2 cellular contexts compared by ENCODE assay signal in the genomic region with DNA sequence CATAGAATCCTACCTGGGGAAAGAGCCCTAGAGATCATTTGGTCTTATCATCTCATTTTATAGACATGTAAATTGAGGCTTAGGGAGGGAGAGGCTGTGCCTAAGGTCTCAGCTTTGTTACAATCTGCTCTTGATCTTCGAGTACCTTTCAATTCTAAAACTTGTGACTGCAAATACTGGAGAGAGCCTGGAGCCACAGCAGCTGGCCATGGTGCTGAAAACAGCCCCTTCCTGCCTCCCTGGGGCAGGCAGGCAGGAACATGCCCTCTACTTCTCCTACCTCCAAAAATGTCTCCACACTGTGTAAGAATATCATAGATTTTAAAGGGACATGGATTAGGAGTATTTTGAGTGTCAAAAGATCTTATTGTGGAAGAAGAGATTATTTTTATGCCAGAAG.
A peak's percentile ranks its signal among the peaks of the same experiment; 100 is the strongest.
TF ChIP-seq lines count a peak whose summit lies in the region.

No MANE protein-coding gene starts in this region.

TF ChIP-seq in HEK293T, 16 proteins besides CTCF, POLR2A, EP300 and RAD21 (continued from another document):
- TF ChIP-seq HDGF (IDR thresholded peaks at IDR 0.05; ENCODE audit: borderline replicate concordance) (no peak), FOXK2 (IDR thresholded peaks at IDR 0.05) (no peak), FOXA1 (IDR thresholded peaks at IDR 0.05) (no peak), TARDBP (IDR thresholded peaks at IDR 0.05) (no peak)

TF ChIP-seq in WTC11, 78 proteins besides CTCF, POLR2A, EP300 and RAD21 (continued from another document and continues in another):
- TF ChIP-seq, protein P1, sequence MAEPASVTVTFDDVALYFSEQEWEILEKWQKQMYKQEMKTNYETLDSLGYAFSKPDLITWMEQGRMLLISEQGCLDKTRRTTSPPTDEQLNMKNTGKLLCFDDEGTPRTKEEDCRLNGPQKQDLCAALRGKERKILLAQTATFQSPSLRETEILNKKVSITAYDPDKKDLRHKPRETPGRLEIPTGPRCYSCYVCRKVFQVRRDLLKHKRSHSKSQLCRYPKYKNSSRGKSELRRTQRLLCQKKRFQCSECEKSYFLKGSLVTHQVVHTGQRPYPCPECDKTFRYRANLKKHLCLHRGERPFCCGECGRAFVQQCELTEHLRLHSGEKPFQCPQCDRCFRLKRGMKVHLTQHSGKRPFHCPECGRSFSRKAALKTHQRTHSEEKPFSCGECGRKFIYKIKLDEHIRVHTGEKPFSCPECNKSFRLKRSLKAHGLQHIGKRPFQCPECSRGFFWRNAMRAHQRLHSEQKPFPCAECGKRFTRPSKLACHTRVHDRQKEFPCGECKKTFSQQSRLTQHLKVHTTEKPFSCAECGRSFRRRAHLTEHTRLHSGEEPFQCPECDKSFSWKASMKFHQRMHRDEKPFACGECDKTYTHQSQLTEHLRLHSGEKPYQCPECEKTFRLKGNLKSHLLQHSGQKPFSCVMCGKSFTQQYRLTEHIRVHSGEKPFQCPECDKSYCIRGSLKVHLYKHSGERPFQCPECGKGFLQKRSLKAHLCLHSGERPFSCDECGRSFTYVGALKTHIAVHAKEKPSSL (CRISPR knock-in tag; conservative IDR thresholded peaks at IDR 0.05): no peak
- TF ChIP-seq, protein P2, sequence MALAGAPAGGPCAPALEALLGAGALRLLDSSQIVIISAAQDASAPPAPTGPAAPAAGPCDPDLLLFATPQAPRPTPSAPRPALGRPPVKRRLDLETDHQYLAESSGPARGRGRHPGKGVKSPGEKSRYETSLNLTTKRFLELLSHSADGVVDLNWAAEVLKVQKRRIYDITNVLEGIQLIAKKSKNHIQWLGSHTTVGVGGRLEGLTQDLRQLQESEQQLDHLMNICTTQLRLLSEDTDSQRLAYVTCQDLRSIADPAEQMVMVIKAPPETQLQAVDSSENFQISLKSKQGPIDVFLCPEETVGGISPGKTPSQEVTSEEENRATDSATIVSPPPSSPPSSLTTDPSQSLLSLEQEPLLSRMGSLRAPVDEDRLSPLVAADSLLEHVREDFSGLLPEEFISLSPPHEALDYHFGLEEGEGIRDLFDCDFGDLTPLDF (CRISPR knock-in tag; IDR thresholded peaks at IDR 0.05): no peak
- no peak for TF ChIP-seq JAZF1 (CRISPR knock-in tag; IDR thresholded peaks at IDR 0.05)
- TF ChIP-seq ZBTB21 (CRISPR knock-in tag; IDR thresholded peaks at IDR 0.05; ENCODE audit: borderline replicate concordance): peak; percentile 28; the same call in 1 of the 2 replicates
- TF ChIP-seq ETV6 (CRISPR knock-in tag; IDR thresholded peaks at IDR 0.05): peak; percentile 17; the same call in 1 of the 2 replicates
- 0 out of 2 replicates have a peak, but pooled peaks have one; percentile 50 for TF ChIP-seq JUN (CRISPR knock-in tag; IDR thresholded peaks at IDR 0.05)
- TF ChIP-seq, protein P3, sequence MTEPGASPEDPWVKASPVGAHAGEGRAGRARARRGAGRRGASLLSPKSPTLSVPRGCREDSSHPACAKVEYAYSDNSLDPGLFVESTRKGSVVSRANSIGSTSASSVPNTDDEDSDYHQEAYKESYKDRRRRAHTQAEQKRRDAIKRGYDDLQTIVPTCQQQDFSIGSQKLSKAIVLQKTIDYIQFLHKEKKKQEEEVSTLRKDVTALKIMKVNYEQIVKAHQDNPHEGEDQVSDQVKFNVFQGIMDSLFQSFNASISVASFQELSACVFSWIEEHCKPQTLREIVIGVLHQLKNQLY (CRISPR knock-in tag; IDR thresholded peaks at IDR 0.05): no peak
- no peak for TF ChIP-seq IRF2 (CRISPR knock-in tag; IDR thresholded peaks at IDR 0.05; ENCODE audit: borderline replicate concordance, low read depth)
- TF ChIP-seq, protein P4, sequence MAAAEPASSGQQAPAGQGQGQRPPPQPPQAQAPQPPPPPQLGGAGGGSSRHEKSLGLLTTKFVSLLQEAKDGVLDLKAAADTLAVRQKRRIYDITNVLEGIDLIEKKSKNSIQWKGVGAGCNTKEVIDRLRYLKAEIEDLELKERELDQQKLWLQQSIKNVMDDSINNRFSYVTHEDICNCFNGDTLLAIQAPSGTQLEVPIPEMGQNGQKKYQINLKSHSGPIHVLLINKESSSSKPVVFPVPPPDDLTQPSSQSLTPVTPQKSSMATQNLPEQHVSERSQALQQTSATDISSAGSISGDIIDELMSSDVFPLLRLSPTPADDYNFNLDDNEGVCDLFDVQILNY (CRISPR knock-in tag; IDR thresholded peaks at IDR 0.05): no peak
- TF ChIP-seq SMAD3 (CRISPR knock-in tag; IDR thresholded peaks at IDR 0.05; ENCODE audit: borderline replicate concordance): 0 out of 2 replicates have a peak, but pooled peaks have one; percentile 65
- 0 out of 2 replicates have a peak, but pooled peaks have one; percentile 37 for TF ChIP-seq ZNF232 (CRISPR knock-in tag; IDR thresholded peaks at IDR 0.05)
- TF ChIP-seq GTF2I (CRISPR knock-in tag; conservative IDR thresholded peaks at IDR 0.05): no peak
- TF ChIP-seq, protein P5, sequence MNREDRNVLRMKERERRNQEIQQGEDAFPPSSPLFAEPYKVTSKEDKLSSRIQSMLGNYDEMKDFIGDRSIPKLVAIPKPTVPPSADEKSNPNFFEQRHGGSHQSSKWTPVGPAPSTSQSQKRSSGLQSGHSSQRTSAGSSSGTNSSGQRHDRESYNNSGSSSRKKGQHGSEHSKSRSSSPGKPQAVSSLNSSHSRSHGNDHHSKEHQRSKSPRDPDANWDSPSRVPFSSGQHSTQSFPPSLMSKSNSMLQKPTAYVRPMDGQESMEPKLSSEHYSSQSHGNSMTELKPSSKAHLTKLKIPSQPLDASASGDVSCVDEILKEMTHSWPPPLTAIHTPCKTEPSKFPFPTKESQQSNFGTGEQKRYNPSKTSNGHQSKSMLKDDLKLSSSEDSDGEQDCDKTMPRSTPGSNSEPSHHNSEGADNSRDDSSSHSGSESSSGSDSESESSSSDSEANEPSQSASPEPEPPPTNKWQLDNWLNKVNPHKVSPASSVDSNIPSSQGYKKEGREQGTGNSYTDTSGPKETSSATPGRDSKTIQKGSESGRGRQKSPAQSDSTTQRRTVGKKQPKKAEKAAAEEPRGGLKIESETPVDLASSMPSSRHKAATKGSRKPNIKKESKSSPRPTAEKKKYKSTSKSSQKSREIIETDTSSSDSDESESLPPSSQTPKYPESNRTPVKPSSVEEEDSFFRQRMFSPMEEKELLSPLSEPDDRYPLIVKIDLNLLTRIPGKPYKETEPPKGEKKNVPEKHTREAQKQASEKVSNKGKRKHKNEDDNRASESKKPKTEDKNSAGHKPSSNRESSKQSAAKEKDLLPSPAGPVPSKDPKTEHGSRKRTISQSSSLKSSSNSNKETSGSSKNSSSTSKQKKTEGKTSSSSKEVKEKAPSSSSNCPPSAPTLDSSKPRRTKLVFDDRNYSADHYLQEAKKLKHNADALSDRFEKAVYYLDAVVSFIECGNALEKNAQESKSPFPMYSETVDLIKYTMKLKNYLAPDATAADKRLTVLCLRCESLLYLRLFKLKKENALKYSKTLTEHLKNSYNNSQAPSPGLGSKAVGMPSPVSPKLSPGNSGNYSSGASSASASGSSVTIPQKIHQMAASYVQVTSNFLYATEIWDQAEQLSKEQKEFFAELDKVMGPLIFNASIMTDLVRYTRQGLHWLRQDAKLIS (CRISPR knock-in tag; IDR thresholded peaks at IDR 0.05; ENCODE audit: borderline replicate concordance): no peak
- no peak for TF ChIP-seq NFYB (CRISPR knock-in tag; conservative IDR thresholded peaks at IDR 0.05; ENCODE audit: low read depth)
- TF ChIP-seq, protein P6, sequence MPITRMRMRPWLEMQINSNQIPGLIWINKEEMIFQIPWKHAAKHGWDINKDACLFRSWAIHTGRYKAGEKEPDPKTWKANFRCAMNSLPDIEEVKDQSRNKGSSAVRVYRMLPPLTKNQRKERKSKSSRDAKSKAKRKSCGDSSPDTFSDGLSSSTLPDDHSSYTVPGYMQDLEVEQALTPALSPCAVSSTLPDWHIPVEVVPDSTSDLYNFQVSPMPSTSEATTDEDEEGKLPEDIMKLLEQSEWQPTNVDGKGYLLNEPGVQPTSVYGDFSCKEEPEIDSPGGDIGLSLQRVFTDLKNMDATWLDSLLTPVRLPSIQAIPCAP (CRISPR knock-in tag; IDR thresholded peaks at IDR 0.05): no peak
- no peak for TF ChIP-seq CREB1 (CRISPR knock-in tag; IDR thresholded peaks at IDR 0.05)
- TF ChIP-seq, protein P7, sequence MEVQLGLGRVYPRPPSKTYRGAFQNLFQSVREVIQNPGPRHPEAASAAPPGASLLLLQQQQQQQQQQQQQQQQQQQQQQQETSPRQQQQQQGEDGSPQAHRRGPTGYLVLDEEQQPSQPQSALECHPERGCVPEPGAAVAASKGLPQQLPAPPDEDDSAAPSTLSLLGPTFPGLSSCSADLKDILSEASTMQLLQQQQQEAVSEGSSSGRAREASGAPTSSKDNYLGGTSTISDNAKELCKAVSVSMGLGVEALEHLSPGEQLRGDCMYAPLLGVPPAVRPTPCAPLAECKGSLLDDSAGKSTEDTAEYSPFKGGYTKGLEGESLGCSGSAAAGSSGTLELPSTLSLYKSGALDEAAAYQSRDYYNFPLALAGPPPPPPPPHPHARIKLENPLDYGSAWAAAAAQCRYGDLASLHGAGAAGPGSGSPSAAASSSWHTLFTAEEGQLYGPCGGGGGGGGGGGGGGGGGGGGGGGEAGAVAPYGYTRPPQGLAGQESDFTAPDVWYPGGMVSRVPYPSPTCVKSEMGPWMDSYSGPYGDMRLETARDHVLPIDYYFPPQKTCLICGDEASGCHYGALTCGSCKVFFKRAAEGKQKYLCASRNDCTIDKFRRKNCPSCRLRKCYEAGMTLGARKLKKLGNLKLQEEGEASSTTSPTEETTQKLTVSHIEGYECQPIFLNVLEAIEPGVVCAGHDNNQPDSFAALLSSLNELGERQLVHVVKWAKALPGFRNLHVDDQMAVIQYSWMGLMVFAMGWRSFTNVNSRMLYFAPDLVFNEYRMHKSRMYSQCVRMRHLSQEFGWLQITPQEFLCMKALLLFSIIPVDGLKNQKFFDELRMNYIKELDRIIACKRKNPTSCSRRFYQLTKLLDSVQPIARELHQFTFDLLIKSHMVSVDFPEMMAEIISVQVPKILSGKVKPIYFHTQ (CRISPR knock-in tag; IDR thresholded peaks at IDR 0.05): no peak
- TF ChIP-seq, protein P8, sequence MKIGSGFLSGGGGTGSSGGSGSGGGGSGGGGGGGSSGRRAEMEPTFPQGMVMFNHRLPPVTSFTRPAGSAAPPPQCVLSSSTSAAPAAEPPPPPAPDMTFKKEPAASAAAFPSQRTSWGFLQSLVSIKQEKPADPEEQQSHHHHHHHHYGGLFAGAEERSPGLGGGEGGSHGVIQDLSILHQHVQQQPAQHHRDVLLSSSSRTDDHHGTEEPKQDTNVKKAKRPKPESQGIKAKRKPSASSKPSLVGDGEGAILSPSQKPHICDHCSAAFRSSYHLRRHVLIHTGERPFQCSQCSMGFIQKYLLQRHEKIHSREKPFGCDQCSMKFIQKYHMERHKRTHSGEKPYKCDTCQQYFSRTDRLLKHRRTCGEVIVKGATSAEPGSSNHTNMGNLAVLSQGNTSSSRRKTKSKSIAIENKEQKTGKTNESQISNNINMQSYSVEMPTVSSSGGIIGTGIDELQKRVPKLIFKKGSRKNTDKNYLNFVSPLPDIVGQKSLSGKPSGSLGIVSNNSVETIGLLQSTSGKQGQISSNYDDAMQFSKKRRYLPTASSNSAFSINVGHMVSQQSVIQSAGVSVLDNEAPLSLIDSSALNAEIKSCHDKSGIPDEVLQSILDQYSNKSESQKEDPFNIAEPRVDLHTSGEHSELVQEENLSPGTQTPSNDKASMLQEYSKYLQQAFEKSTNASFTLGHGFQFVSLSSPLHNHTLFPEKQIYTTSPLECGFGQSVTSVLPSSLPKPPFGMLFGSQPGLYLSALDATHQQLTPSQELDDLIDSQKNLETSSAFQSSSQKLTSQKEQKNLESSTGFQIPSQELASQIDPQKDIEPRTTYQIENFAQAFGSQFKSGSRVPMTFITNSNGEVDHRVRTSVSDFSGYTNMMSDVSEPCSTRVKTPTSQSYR (CRISPR knock-in tag; IDR thresholded peaks at IDR 0.05): no peak
- TF ChIP-seq, protein P9, sequence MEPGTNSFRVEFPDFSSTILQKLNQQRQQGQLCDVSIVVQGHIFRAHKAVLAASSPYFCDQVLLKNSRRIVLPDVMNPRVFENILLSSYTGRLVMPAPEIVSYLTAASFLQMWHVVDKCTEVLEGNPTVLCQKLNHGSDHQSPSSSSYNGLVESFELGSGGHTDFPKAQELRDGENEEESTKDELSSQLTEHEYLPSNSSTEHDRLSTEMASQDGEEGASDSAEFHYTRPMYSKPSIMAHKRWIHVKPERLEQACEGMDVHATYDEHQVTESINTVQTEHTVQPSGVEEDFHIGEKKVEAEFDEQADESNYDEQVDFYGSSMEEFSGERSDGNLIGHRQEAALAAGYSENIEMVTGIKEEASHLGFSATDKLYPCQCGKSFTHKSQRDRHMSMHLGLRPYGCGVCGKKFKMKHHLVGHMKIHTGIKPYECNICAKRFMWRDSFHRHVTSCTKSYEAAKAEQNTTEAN (CRISPR knock-in tag; IDR thresholded peaks at IDR 0.05): 0 out of 2 replicates have a peak, but pooled peaks have one; percentile 38
- no peak for TF ChIP-seq ZNF671 (CRISPR knock-in tag; IDR thresholded peaks at IDR 0.05)
- no peak for TF ChIP-seq RELA (CRISPR knock-in tag; IDR thresholded peaks at IDR 0.05; ENCODE audit: borderline replicate concordance)
- TF ChIP-seq TEAD1 (CRISPR knock-in tag; IDR thresholded peaks at IDR 0.05): peak; percentile 65
- TF ChIP-seq, protein P10, sequence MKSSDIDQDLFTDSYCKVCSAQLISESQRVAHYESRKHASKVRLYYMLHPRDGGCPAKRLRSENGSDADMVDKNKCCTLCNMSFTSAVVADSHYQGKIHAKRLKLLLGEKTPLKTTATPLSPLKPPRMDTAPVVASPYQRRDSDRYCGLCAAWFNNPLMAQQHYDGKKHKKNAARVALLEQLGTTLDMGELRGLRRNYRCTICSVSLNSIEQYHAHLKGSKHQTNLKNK (CRISPR knock-in tag; IDR thresholded peaks at IDR 0.05): no peak
- no peak for TF ChIP-seq NR1H2 (CRISPR knock-in tag; IDR thresholded peaks at IDR 0.05)
- TF ChIP-seq SOX15 (CRISPR knock-in tag; IDR thresholded peaks at IDR 0.05): no peak
- TF ChIP-seq, protein P11, sequence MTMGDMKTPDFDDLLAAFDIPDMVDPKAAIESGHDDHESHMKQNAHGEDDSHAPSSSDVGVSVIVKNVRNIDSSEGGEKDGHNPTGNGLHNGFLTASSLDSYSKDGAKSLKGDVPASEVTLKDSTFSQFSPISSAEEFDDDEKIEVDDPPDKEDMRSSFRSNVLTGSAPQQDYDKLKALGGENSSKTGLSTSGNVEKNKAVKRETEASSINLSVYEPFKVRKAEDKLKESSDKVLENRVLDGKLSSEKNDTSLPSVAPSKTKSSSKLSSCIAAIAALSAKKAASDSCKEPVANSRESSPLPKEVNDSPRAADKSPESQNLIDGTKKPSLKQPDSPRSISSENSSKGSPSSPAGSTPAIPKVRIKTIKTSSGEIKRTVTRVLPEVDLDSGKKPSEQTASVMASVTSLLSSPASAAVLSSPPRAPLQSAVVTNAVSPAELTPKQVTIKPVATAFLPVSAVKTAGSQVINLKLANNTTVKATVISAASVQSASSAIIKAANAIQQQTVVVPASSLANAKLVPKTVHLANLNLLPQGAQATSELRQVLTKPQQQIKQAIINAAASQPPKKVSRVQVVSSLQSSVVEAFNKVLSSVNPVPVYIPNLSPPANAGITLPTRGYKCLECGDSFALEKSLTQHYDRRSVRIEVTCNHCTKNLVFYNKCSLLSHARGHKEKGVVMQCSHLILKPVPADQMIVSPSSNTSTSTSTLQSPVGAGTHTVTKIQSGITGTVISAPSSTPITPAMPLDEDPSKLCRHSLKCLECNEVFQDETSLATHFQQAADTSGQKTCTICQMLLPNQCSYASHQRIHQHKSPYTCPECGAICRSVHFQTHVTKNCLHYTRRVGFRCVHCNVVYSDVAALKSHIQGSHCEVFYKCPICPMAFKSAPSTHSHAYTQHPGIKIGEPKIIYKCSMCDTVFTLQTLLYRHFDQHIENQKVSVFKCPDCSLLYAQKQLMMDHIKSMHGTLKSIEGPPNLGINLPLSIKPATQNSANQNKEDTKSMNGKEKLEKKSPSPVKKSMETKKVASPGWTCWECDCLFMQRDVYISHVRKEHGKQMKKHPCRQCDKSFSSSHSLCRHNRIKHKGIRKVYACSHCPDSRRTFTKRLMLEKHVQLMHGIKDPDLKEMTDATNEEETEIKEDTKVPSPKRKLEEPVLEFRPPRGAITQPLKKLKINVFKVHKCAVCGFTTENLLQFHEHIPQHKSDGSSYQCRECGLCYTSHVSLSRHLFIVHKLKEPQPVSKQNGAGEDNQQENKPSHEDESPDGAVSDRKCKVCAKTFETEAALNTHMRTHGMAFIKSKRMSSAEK (CRISPR knock-in tag; IDR thresholded peaks at IDR 0.05; ENCODE audit: borderline replicate concordance): no peak
